Comparison of ENCODE assay signal across 17 cellular contexts in the genomic region with DNA sequence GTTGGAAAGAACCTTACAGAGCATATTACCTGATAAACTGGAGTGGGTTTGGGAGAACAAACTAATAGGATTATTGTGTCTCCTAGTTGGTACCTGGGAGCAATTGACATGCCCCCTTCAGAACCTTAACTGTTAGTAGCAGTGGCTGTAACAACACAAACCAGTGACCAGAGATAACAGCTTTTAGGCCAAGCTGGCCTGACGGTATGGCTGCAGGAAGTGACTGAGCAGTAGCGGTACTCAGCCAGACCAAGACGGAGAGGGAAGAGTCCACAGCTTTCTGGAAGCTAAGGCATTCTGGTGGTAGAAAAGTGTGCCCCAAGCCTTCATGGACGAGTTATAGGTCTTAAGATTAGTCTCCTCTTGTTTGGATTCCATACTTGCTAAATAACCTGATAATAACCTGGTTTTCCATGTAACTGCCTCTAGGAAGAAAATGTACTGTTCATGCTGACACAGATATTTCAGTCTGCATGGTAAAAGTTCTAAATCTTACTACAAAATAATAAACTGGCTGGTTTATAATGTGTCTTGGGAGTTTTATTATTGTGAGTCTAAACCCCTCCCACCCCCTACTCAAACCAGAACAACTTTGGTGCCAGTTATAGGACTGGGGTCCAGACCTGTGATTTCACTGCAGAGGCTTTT.
"Had no signal": no experiment of that assay in that cellular context is flagged by ENCODE, and none has a peak within 500 bp of the region (broad histone marks: within the 10 kb centered on the region; RNA-seq: fewer than 3 reads in every experiment).

No MANE protein-coding gene starts in this region.

- H3K27ac Mint-ChIP-seq: activated naive CD8-positive, alpha-beta T cell treated with anti-CD3 and anti-CD28 coated beads, Interleukin-2, amount 10 ng/mL, durations not matched to agents 7 days and 5 days; naive B cell; stimulated activated naive CD8-positive, alpha-beta T cell treated with anti-CD3 and anti-CD28 coated beads, Interleukin-15, Interleukin-2, amounts not matched to agents 100 ng/mL and 50 ng/mL, for 24 hours had no signal

- H3K9me3 ChIP-seq: esophagus squamous epithelium, testis had no signal

- H3K27ac ChIP-seq: esophagus squamous epithelium, parathyroid adenoma, testis had no signal

- H3K4me3 Mint-ChIP-seq: activated naive CD8-positive, alpha-beta T cell treated with anti-CD3 and anti-CD28 coated beads, Interleukin-2, amount 10 ng/mL, durations not matched to agents 7 days and 5 days; naive B cell; stimulated activated naive CD8-positive, alpha-beta T cell treated with anti-CD3 and anti-CD28 coated beads, Interleukin-15, Interleukin-2, amounts not matched to agents 100 ng/mL and 50 ng/mL, for 24 hours; T-cell had no signal

- ATAC-seq: activated CD4-positive, CD25-positive, alpha-beta regulatory T cell treated with anti-CD3 and anti-CD28 coated beads, Interleukin-2, amount 50 U/mL, for 24 hours; left colon; T-cell had no signal

- H2AFZ ChIP-seq: parathyroid adenoma had no signal

- H3K79me2 ChIP-seq: parathyroid adenoma had no signal

- H3K9me3 Mint-ChIP-seq: activated naive CD8-positive, alpha-beta T cell treated with anti-CD3 and anti-CD28 coated beads, Interleukin-2, amount 10 ng/mL, durations not matched to agents 7 days and 5 days; naive B cell; stimulated activated naive CD8-positive, alpha-beta T cell treated with anti-CD3 and anti-CD28 coated beads, Interleukin-15, Interleukin-2, amounts not matched to agents 100 ng/mL and 50 ng/mL, for 24 hours; T-cell had no signal

- H3K27me3 ChIP-seq: esophagus squamous epithelium, testis had no signal

- H3K4me3 ChIP-seq: esophagus squamous epithelium, lung, testis had no signal

- H3K27me3 Mint-ChIP-seq: activated naive CD8-positive, alpha-beta T cell treated with anti-CD3 and anti-CD28 coated beads, Interleukin-2, amount 10 ng/mL, durations not matched to agents 7 days and 5 days; naive B cell; stimulated activated naive CD8-positive, alpha-beta T cell treated with anti-CD3 and anti-CD28 coated beads, Interleukin-15, Interleukin-2, amounts not matched to agents 100 ng/mL and 50 ng/mL, for 24 hours; T-cell had no signal

- H3K4me1 ChIP-seq: esophagus squamous epithelium, parathyroid adenoma, testis had no signal

- H3K9ac ChIP-seq: parathyroid adenoma had no signal

- DNase-seq: activated CD4-positive, alpha-beta T cell treated with anti-CD3 and anti-CD28 coated beads, Interleukin-2, amount 50 U/mL, for 48 hours; activated naive CD8-positive, alpha-beta T cell treated with anti-CD3 and anti-CD28 coated beads, Interleukin-2, amount 10 ng/mL, durations not matched to agents 7 days and 5 days; aorta; esophagus squamous epithelium; foreskin fibroblast; glutamatergic neuron; left colon; naive B cell; retina; stimulated activated CD4-positive, alpha-beta T cell treated with anti-CD3 and anti-CD28 coated beads, Interleukin-15, amount 100 ng/mL, for 24 hours; stimulated activated CD4-positive, alpha-beta T cell treated with anti-CD3 and anti-CD28 coated beads, Interleukin-4, amount 100 ng/mL, for 24 hours; T-cell; testis had no signal
